In genomic region chr12:57416039-57416996, GRCh38 we compare ENCODE assay signal across 1 cellular context.
A peak's percentile ranks its signal among the peaks of the same experiment; 100 is the strongest.
TF ChIP-seq lines count a peak whose summit lies in the region.

No MANE protein-coding gene starts in this region.

TF ChIP-seq in HEK293, 187 proteins besides CTCF, POLR2A, EP300 and RAD21 (continued from another document):
- no peak for TF ChIP-seq ZNF704 (tag by site-specific recombination; IDR thresholded peaks at IDR 0.05)
- peak; percentile 78; the same call in 1 of the 2 replicates for TF ChIP-seq HIC1 (tag by site-specific recombination; IDR thresholded peaks at IDR 0.05)
- TF ChIP-seq ZNF629 (tag by site-specific recombination; IDR thresholded peaks at IDR 0.05): no peak
- no peak for TF ChIP-seq ZNF548 (tag by site-specific recombination; IDR thresholded peaks at IDR 0.05)
- no peak for TF ChIP-seq TRIM28 (IDR thresholded peaks at IDR 0.05; ENCODE audit: borderline replicate concordance, low read length)
- TF ChIP-seq ZBTB6 (tag by site-specific recombination; IDR thresholded peaks at IDR 0.05): no peak
- TF ChIP-seq ZNF521 (tag by site-specific recombination; IDR thresholded peaks at IDR 0.05): no peak
- TF ChIP-seq ZNF580 (tag by site-specific recombination; IDR thresholded peaks at IDR 0.05): no peak
- TF ChIP-seq SCRT1 (tag by site-specific recombination; IDR thresholded peaks at IDR 0.05; ENCODE audit: borderline replicate concordance): 0 out of 2 replicates have a peak, but pooled peaks have one; percentile 44
- peak; percentile 40; the same call in 1 of the 2 replicates for TF ChIP-seq ZBTB17 (tag by site-specific recombination; IDR thresholded peaks at IDR 0.05)
- TF ChIP-seq ZNF146 (tag by site-specific recombination; IDR thresholded peaks at IDR 0.05): no peak
- no peak for TF ChIP-seq ZNF747 (tag by site-specific recombination; IDR thresholded peaks at IDR 0.05)
- TF ChIP-seq GLIS1 (tag by site-specific recombination; IDR thresholded peaks at IDR 0.05): no peak
TF ChIP-seq in HEK293: peak in this region for 14.
